ENCODE assay signal across 32 cellular contexts in genomic region chr12:104475269-104475668, GRCh38. TPM values are rescaled to one million over a fixed set of nuclear protein-coding genes. Genes with fewer than 3 reads are reported as not detected.
DNase-seq lines count a peak whose midpoint lies in the region; ATAC-seq, FAIRE-seq and TF ChIP-seq lines count a peak whose summit lies in the region.
"Had no signal": no experiment of that assay in that cellular context is flagged by ENCODE, and none has a peak within 500 bp of the region (broad histone marks: within the 10 kb centered on the region; RNA-seq: fewer than 3 reads in every experiment).

No MANE protein-coding gene starts in this region.

- peaks cover 5% of the 10 kb centered on the region for H3K9me3 Mint-ChIP-seq in central memory CD8-positive, alpha-beta T cell

- ATAC-seq in HepG2 (no peak), GM18502 (IDR thresholded peaks at IDR 0.05; ENCODE audit: poor library complexity, unreplicated experiment) (no peak), HG02623 (IDR thresholded peaks at IDR 0.05; ENCODE audit: unreplicated experiment) (no peak)
- ATAC-seq in central memory CD8-positive, alpha-beta T cell (replicated peaks; ENCODE audit: extremely low read depth, poor library complexity, severe bottlenecking), result no peak
- ATAC-seq: esophagus mucosa, heart left ventricle had no signal

- no peak overlapping the region for H3K4me3 ChIP-seq in liver (ENCODE audit: low read depth in 1 of 3, low read length in 3 of 3)
- no peak overlapping the region for H3K4me3 ChIP-seq in HepG2 (replicated peaks in 1 of 3; ENCODE audit: insufficient read depth in 1 of 3, low read depth in 2 of 3, low read length in 3 of 3)
- H3K4me3 ChIP-seq in Loucy (ENCODE audit: low read length, poor library complexity, severe bottlenecking), result peak overlapping the region; percentile 16
- H3K4me3 ChIP-seq in ascending aorta, result no peak overlapping the region
- H3K4me3 ChIP-seq: coronary artery, heart left ventricle, right atrium auricular region, upper lobe of left lung had no signal

- intact Hi-C loops in HepG2 (cut with micrococcal nuclease; ENCODE audit: unreplicated experiment) (no loop called here), ascending aorta (cut with DNase I) (no loop called here)

- in situ Hi-C loops in HepG2 (cut with HindIII; ENCODE audit: extremely low pct_ligation_motif_present, low pct_unique_long_range_greater_than_20kb), result no loop called here

- H4K20me1 ChIP-seq in HepG2 (ENCODE audit: insufficient read depth, low read length), result no peaks in the 10 kb centered on the region
- H4K20me1 ChIP-seq in Loucy (ENCODE audit: insufficient read depth, low read length, poor library complexity, severe bottlenecking), result peaks cover 57% of the 10 kb centered on the region

- no peak overlapping the region for H3K27ac ChIP-seq in liver (ENCODE audit: low read depth in 1 of 2, low read length in 2 of 2)
- no peak overlapping the region for H3K27ac ChIP-seq in HepG2 (ENCODE audit: extremely low read length, insufficient read depth, low read length)
- H3K27ac ChIP-seq in ascending aorta, result no peak overlapping the region
- H3K27ac ChIP-seq: coronary artery, heart left ventricle, right atrium auricular region, WERI-Rb-1 had no signal

- TF ChIP-seq RAD21 in liver (IDR thresholded peaks at IDR 0.05), result no peak
- TF ChIP-seq RAD21 in HepG2 (CRISPR knock-in tag; IDR thresholded peaks at IDR 0.05), result no peak

- no peak for FAIRE-seq in HepG2 (lab: Jason Lieb, UNC)

- no TSS peak for BruUV-seq in HepG2 (replicated peaks; lab: Mats Ljungman, UMichigan)

- POLR2A ChIA-PET in HepG2 (lab: Yijun Ruan, JAX), result no interaction called here

- no peaks in the 10 kb centered on the region for H3K9me2 ChIP-seq in Loucy (replicated peaks; ENCODE audit: low read depth, low read length)

- TF ChIP-seq POLR2A in HepG2 (IDR thresholded peaks at IDR 0.05; ENCODE audit: insufficient read depth in 1 of 2, low read depth in 2 of 2, low read length in 2 of 2), result no peak

- no peaks in the 10 kb centered on the region for H3K36me3 ChIP-seq in liver (ENCODE audit: control insufficient read depth in 4 of 4, insufficient read depth in 3 of 4, low read depth in 1 of 4, low read length in 3 of 4)
- no peaks in the 10 kb centered on the region for H3K36me3 ChIP-seq in HepG2 (replicated peaks in 1 of 2; ENCODE audit: control insufficient read depth in 1 of 2, insufficient read depth in 2 of 2, low read length in 2 of 2)
- peaks cover 24% of the 10 kb centered on the region; the same call in 1 of the 2 replicates for H3K36me3 ChIP-seq in Loucy (ENCODE audit: insufficient read depth, low read length)
- no peaks in the 10 kb centered on the region for H3K36me3 ChIP-seq in ascending aorta
- H3K36me3 ChIP-seq: heart left ventricle, right atrium auricular region, upper lobe of left lung, WERI-Rb-1 had no signal

- H2AFZ ChIP-seq in HepG2 (ENCODE audit: low read length) (no peak overlapping the region), Loucy (ENCODE audit: low read length) (no peak overlapping the region)

- no peak overlapping the region for H3K4me3 Mint-ChIP-seq in central memory CD8-positive, alpha-beta T cell
- H3K4me3 Mint-ChIP-seq: activated naive CD8-positive, alpha-beta T cell; endodermal cell had no signal

- TF ChIP-seq CTCF in liver (IDR thresholded peaks at IDR 0.05; ENCODE audit: low read depth, low read length, missing input control) (no peak), HepG2 (CRISPR knock-in tag; IDR thresholded peaks at IDR 0.05) (no peak), Loucy (conservative IDR thresholded peaks at IDR 0.05; ENCODE audit: low read length) (no peak), ascending aorta (IDR thresholded peaks at IDR 0.05) (no peak)

- peaks cover 82% of the 10 kb centered on the region for H3K4me1 Mint-ChIP-seq in central memory CD8-positive, alpha-beta T cell

- H3K27me3 Mint-ChIP-seq in central memory CD8-positive, alpha-beta T cell, result no peaks in the 10 kb centered on the region
- H3K27me3 Mint-ChIP-seq: activated naive CD8-positive, alpha-beta T cell had no signal

- WGBS in liver, result 32% methylated on average over 1 of the region's 1 CpG
- 0% methylated on average over 1 of the region's 1 CpG for WGBS in HepG2 (ENCODE audit: low lambda C conversion rate)

- peak overlapping the region; percentile 96 for H3K27ac Mint-ChIP-seq in central memory CD8-positive, alpha-beta T cell (ENCODE audit: low read depth)
- H3K27ac Mint-ChIP-seq: activated naive CD8-positive, alpha-beta T cell; endodermal cell had no signal

- H3K79me2 ChIP-seq in HepG2 (ENCODE audit: insufficient read depth, low read length) (no peaks in the 10 kb centered on the region), Loucy (ENCODE audit: insufficient read depth, low read length) (peaks cover 95% of the 10 kb centered on the region)

- no peaks in the 10 kb centered on the region for H3K9me3 ChIP-seq in liver (ENCODE audit: control insufficient read depth in 4 of 4, low read length in 3 of 4)
- no peaks in the 10 kb centered on the region for H3K9me3 ChIP-seq in HepG2 (ENCODE audit: low read length)
- H3K9me3 ChIP-seq in Loucy (ENCODE audit: insufficient read depth, low read depth, low read length), result no peaks in the 10 kb centered on the region
- no peaks in the 10 kb centered on the region for H3K9me3 ChIP-seq in ascending aorta
- H3K9me3 ChIP-seq: heart left ventricle, right atrium auricular region, upper lobe of left lung had no signal

- DNase-seq in HepG2 (ENCODE audit: low spot score) (no peak), ascending aorta (ENCODE audit: low spot score in 2 of 2) (no peak)
- no peak for DNase-seq in central memory CD8-positive, alpha-beta T cell (ENCODE audit: low spot score in 2 of 2)
- no peak for DNase-seq in stimulated activated CD4-positive, alpha-beta T cell treated with anti-CD3 and anti-CD28 coated beads, Interleukin-2, amount 100 ng/mL, for 24 hours
- DNase-seq: ACHN; activated CD4-positive, alpha-beta T cell treated with anti-CD3 and anti-CD28 coated beads, Interleukin-2, amount 50 U/mL, for 1 hour; anterior cingulate cortex; EL; endodermal cell; foreskin fibroblast; H7; heart left ventricle; KBM-7; kidney glomerular epithelial cell; mammary epithelial cell; MM.1S; NCI-H1436; NCI-H2107; NCI-H446; SHP77; stimulated activated CD4-positive, alpha-beta T cell treated with anti-CD3 and anti-CD28 coated beads, Interleukin-2, amount 100 ng/mL, for 48 hours; substantia nigra; upper lobe of left lung; WERI-Rb-1 had no signal

- H3K27me3 ChIP-seq in liver (ENCODE audit: control insufficient read depth in 4 of 4, insufficient read depth in 4 of 4, low read length in 3 of 4) (no peaks in the 10 kb centered on the region), HepG2 (ENCODE audit: control insufficient read depth in 1 of 2, insufficient read depth in 2 of 2, low read length in 2 of 2) (peaks cover 0 to 10% of the 10 kb centered on the region in 2 experiments; a peak in 3 of 5 replicates), Loucy (ENCODE audit: insufficient read depth, low read length, poor library complexity, severe bottlenecking) (no peaks in the 10 kb centered on the region), ascending aorta (no peaks in the 10 kb centered on the region)
- H3K27me3 ChIP-seq: heart left ventricle, right atrium auricular region, upper lobe of left lung had no signal

- H3K9ac ChIP-seq in liver (ENCODE audit: low read depth in 1 of 2, low read length in 2 of 2), result no peak overlapping the region
- no peak overlapping the region for H3K9ac ChIP-seq in HepG2 (ENCODE audit: insufficient read depth, low read depth, low read length)
- H3K9ac ChIP-seq in Loucy (ENCODE audit: low read depth, low read length, poor library complexity, severe bottlenecking), result peak overlapping the region; percentile 57

- H3K4me2 ChIP-seq in HepG2 (ENCODE audit: low read depth, low read length) (no peak overlapping the region), Loucy (ENCODE audit: low read depth, low read length, poor library complexity, severe bottlenecking) (peak overlapping the region; percentile 98)

- H3K4me1 ChIP-seq in liver (ENCODE audit: control insufficient read depth in 4 of 4, insufficient read depth in 4 of 4, low read length in 3 of 4), result peaks cover 0 to 4% (median 0%) of the 10 kb centered on the region in 4 donors
- H3K4me1 ChIP-seq in HepG2 (ENCODE audit: insufficient read depth, low read length), result no peaks in the 10 kb centered on the region
- H3K4me1 ChIP-seq in Loucy (ENCODE audit: insufficient read depth, low read length, poor library complexity, severe bottlenecking), result peaks cover 90% of the 10 kb centered on the region
- H3K4me1 ChIP-seq in ascending aorta, result no peaks in the 10 kb centered on the region

- CTCF ChIA-PET in HepG2 (lab: Yijun Ruan, JAX; ENCODE audit: low intra/inter-chr PET ratio, low total read pairs), result no interaction called here

- TF ChIP-seq EP300 in HepG2 (IDR thresholded peaks at IDR 0.05; ENCODE audit: low read depth in 2 of 2, low read length in 2 of 2) (no peak), HepG2 (CRISPR knock-in tag; IDR thresholded peaks at IDR 0.05; ENCODE audit: borderline replicate concordance) (no peak)

- peaks cover 10% of the 10 kb centered on the region for H3K36me3 Mint-ChIP-seq in central memory CD8-positive, alpha-beta T cell (ENCODE audit: insufficient read depth)

- 0 out of 2 replicates have a peak, but pooled peaks cover 3% of the 10 kb centered on the region for H3F3A ChIP-seq in Loucy (ENCODE audit: low read depth)

RNA-seq across cellular contexts. Expression of gene CHST11, which starts 18.5 kb away (rescaled TPM):
- total RNA-seq in liver (10 to 100 TPM in 1 of 2 donors, 1 to 10 TPM in 1; 6.1 to 11.1 TPM), HepG2 (2016; rRNA removed; fragmentation: Illumina TruSeq; extraction: Trizol) (not detected in 2 replicates), ascending aorta (63.2 TPM)
- polyA plus RNA-seq in liver (1 to 10 TPM in 1 of 2 donors, under 1 TPM in 1; 0.57 to 1.2 TPM), HepG2 (2011; rRNA removed) (0.05 and 0.15 TPM in 2 replicates)
- total RNA-seq in HepG2 (2016; cell fraction: cytosol; rRNA removed; fragmentation: Illumina TruSeq; extraction: Trizol; ENCODE audit: low read depth), result not detected in 2 replicates
- total RNA-seq in HepG2 (2016; cell fraction: insoluble cytoplasmic fraction; rRNA removed; fragmentation: Illumina TruSeq; extraction: Trizol), result not detected in 2 replicates
- total RNA-seq in HepG2 (2016; cell fraction: membrane; rRNA removed; fragmentation: Illumina TruSeq; extraction: Trizol), result not detected in 2 replicates
- not detected in 2 replicates for total RNA-seq in HepG2 (2016; cell fraction: nucleus; rRNA removed; fragmentation: Illumina TruSeq; extraction: Trizol)
- polyA plus RNA-seq in HepG2 (2011; cell fraction: cytosol; rRNA removed), result 0.04 TPM in 1 of 2 replicates, not detected in the other
- polyA plus RNA-seq in HepG2 (2011; cell fraction: nucleus; rRNA removed), result 0.10 TPM in 1 of 2 replicates, not detected in the other
- polyA plus RNA-seq in HepG2 (2012), result not detected in 2 replicates
- polyA plus RNA-seq in HepG2 (2016; cell fraction: cytosol; fragmentation: Illumina TruSeq; extraction: Trizol; ENCODE audit: low read depth), result not detected in 2 replicates
- not detected in 2 replicates for polyA plus RNA-seq in HepG2 (2016; cell fraction: insoluble cytoplasmic fraction; fragmentation: Illumina TruSeq; extraction: Trizol; ENCODE audit: low read depth)
- not detected in 2 replicates for polyA plus RNA-seq in HepG2 (2016; cell fraction: membrane; fragmentation: Illumina TruSeq; extraction: Trizol; ENCODE audit: low read depth)
- not detected in 2 replicates for polyA plus RNA-seq in HepG2 (2016; cell fraction: nucleus; fragmentation: Illumina TruSeq; extraction: Trizol; ENCODE audit: insufficient read depth, low read depth)
- 1.7 TPM in 1 of 2 replicates, not detected in the other for polyA minus RNA-seq in HepG2 (2011; rRNA and poly(A)+ RNA removed; ENCODE audit: low replicate concordance)
- polyA minus RNA-seq in HepG2 (2011; cell fraction: cytosol; rRNA and poly(A)+ RNA removed), result not detected in 2 replicates
- polyA minus RNA-seq in HepG2 (2011; cell fraction: nucleus; rRNA and poly(A)+ RNA removed), result 0.12 TPM in 1 of 2 replicates, not detected in the other
